In the genomic region with DNA sequence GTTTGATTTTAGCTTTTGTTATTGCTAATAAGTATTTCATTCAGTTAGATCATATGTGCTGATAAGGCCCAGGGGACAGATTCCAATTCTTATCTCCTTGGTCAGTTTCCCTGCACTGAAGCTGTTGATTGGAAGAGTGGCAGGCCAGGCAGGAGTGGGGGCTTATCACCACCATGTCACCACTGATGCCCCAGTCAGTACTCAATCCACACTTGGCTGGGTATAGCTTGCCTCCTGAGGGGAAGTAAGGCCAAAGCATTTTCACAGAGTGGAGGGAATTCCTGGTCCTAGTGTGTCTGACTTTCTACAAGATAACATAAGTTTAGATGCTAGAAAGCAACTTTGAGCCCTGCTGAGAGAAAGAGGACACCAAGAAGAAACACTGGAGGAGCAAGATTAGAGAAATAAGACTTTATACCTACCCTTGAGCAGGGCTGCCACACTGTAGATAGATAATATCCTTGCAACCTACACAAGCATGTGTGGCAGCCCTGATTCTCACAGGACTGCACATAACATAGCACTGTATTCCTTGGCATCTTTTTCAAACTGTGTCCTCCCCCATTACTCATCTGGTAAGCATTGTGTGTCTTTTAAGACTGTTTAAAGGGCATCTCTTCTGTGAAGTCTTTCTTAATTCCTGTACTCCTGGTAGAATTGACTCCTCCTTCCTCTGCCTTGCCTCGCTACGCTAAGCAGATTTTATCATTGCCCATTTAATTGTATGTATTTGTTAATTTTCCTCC, we compare ENCODE assay signal across 12 cellular contexts. TPM values are rescaled to one million over a fixed set of nuclear protein-coding genes. Genes with fewer than 3 reads are reported as not detected.
DNase-seq lines count a peak whose midpoint lies in the region; ATAC-seq and TF ChIP-seq lines count a peak whose summit lies in the region.
"Had no signal": no experiment of that assay in that cellular context is flagged by ENCODE, and none has a peak within 500 bp of the region (broad histone marks: within the 10 kb centered on the region; RNA-seq: fewer than 3 reads in every experiment).

No MANE protein-coding gene starts in this region.

- CTCF ChIA-PET in activated CD4-positive, alpha-beta T cell treated with anti-CD3 and anti-CD28 coated beads, Interleukin-2, amount 10 ng/mL, durations not matched to agents 7 days and 5 days (lab: Charles Lee), result interaction anchor here (1.0 to 5.9 kb wide), 11 partner anchors 14 to 283 kb away, joined by 3 to 60 read pairs (median 5); a partner anchor contains a TSS
- CTCF ChIA-PET in activated CD8-positive, alpha-beta T cell treated with anti-CD3 and anti-CD28 coated beads for 36 hours (lab: Charles Lee), result interaction anchor here (1.4 to 9.8 kb wide), 9 partner anchors 15 to 262 kb away, joined by 4 to 274 read pairs (median 12); a partner anchor contains a TSS

- H3K4me1 ChIP-seq in skeletal muscle tissue (ENCODE audit: control insufficient read depth in 3 of 3, insufficient read depth in 3 of 3, low read length in 3 of 3), result peaks cover 34 to 55% (median 54%) of the 10 kb centered on the region in 3 donors

- H3K9me3 Mint-ChIP-seq in activated CD4-positive, alpha-beta T cell treated with anti-CD3 and anti-CD28 coated beads, Interleukin-2, amount 10 ng/mL, durations not matched to agents 7 days and 5 days, result peaks cover 13% of the 10 kb centered on the region
- peaks cover 13% of the 10 kb centered on the region for H3K9me3 Mint-ChIP-seq in activated CD8-positive, alpha-beta T cell treated with anti-CD3 and anti-CD28 coated beads for 36 hours

- H3K4me3 Mint-ChIP-seq in activated CD4-positive, alpha-beta T cell treated with anti-CD3 and anti-CD28 coated beads, Interleukin-2, amount 10 ng/mL, durations not matched to agents 7 days and 5 days, result peak overlapping the region; percentile 87
- H3K4me3 Mint-ChIP-seq in activated CD8-positive, alpha-beta T cell treated with anti-CD3 and anti-CD28 coated beads for 36 hours, result peak overlapping the region; percentile 93

- no peak overlapping the region for H3K4me3 ChIP-seq in foreskin fibroblast (ENCODE audit: low read depth in 1 of 2, low read length in 2 of 2)
- H3K4me3 ChIP-seq in skeletal muscle tissue (ENCODE audit: low read length in 3 of 3), result peak overlapping the region in 1 of 3 donors; percentile 16
- H3K4me3 ChIP-seq: SK-N-MC had no signal

- POLR2A ChIA-PET in activated CD4-positive, alpha-beta T cell treated with anti-CD3 and anti-CD28 coated beads, Interleukin-2, amount 10 ng/mL, durations not matched to agents 7 days and 5 days (lab: Charles Lee), result interaction anchor here (1.0 kb wide), 1 partner anchor 16 kb away, joined by 3 read pairs; no protein-coding TSS in a partner anchor
- POLR2A ChIA-PET in activated CD8-positive, alpha-beta T cell treated with anti-CD3 and anti-CD28 coated beads for 36 hours (lab: Charles Lee), result interaction anchor here (0.7 to 9.2 kb wide), 10 partner anchors 14 to 255 kb away, joined by 3 to 86 read pairs (median 6); a partner anchor contains a TSS

- H3K9ac ChIP-seq in skeletal muscle tissue (ENCODE audit: low read depth in 1 of 3, low read length in 3 of 3), result peak overlapping the region in 2 of 3 donors; percentile 44 to 70

- H3K27ac ChIP-seq in skeletal muscle tissue (ENCODE audit: low read depth, low read length), result peak overlapping the region; percentile 80
- H3K27ac ChIP-seq: SK-N-MC had no signal

- H3K27me3 Mint-ChIP-seq in activated CD4-positive, alpha-beta T cell treated with anti-CD3 and anti-CD28 coated beads, Interleukin-2, amount 10 ng/mL, durations not matched to agents 7 days and 5 days, result no peaks in the 10 kb centered on the region
- no peaks in the 10 kb centered on the region for H3K27me3 Mint-ChIP-seq in activated CD8-positive, alpha-beta T cell treated with anti-CD3 and anti-CD28 coated beads for 36 hours

- H3K9me3 ChIP-seq in skeletal muscle tissue (ENCODE audit: control insufficient read depth in 3 of 3, low read length in 3 of 3), result no peaks in the 10 kb centered on the region

- no peak for ATAC-seq in activated CD8-positive, alpha-beta T cell treated with anti-CD3 and anti-CD28 coated beads for 36 hours

- DNase-seq in activated CD4-positive, alpha-beta T cell treated with anti-CD3 and anti-CD28 coated beads, Interleukin-2, amount 10 ng/mL, durations not matched to agents 7 days and 5 days, result no peak
- DNase-seq in activated CD4-positive, alpha-beta T cell treated with anti-CD3 and anti-CD28 coated beads for 1 hour, result no peak
- no peak for DNase-seq in activated CD8-positive, alpha-beta T cell treated with anti-CD3 and anti-CD28 coated beads for 36 hours
- DNase-seq in foreskin fibroblast, result peak; percentile 51 to 78
- no peak for DNase-seq in HuH-7 (ENCODE audit: low spot score)
- DNase-seq in HCEC 1CT, result no peak
- no peak for DNase-seq in Kasumi-1 (lab: John Stamatoyannopoulos, UW)
- DNase-seq: ACHN, glutamatergic neuron, NCI-H2171 had no signal

- TF ChIP-seq CTCF in activated CD8-positive, alpha-beta T cell treated with anti-CD3 and anti-CD28 coated beads for 36 hours (IDR thresholded peaks at IDR 0.05), result no peak
- TF ChIP-seq CTCF in foreskin fibroblast (IDR thresholded peaks at IDR 0.05; ENCODE audit: low read depth, low read length), result no peak

- peaks cover 65% of the 10 kb centered on the region for H3K4me1 Mint-ChIP-seq in activated CD4-positive, alpha-beta T cell treated with anti-CD3 and anti-CD28 coated beads, Interleukin-2, amount 10 ng/mL, durations not matched to agents 7 days and 5 days
- peaks cover 78% of the 10 kb centered on the region for H3K4me1 Mint-ChIP-seq in activated CD8-positive, alpha-beta T cell treated with anti-CD3 and anti-CD28 coated beads for 36 hours (ENCODE audit: low read depth)

- intact Hi-C loops in activated CD8-positive, alpha-beta T cell treated with anti-CD3 and anti-CD28 coated beads for 36 hours (cut with micrococcal nuclease), result loop anchor here (5.0 kb wide), 2 partner anchors 93 to 223 kb away; a partner anchor contains a TSS

- no peaks in the 10 kb centered on the region for H3K27me3 ChIP-seq in skeletal muscle tissue (ENCODE audit: control insufficient read depth in 3 of 3, insufficient read depth in 3 of 3, low read length in 3 of 3)

- H3K36me3 ChIP-seq in skeletal muscle tissue (ENCODE audit: control insufficient read depth in 3 of 3, insufficient read depth in 3 of 3, low read length in 3 of 3), result no peaks in the 10 kb centered on the region

- peak overlapping the region; percentile 96 for H3K27ac Mint-ChIP-seq in activated CD4-positive, alpha-beta T cell treated with anti-CD3 and anti-CD28 coated beads, Interleukin-2, amount 10 ng/mL, durations not matched to agents 7 days and 5 days
- peak overlapping the region; percentile 98 for H3K27ac Mint-ChIP-seq in activated CD8-positive, alpha-beta T cell treated with anti-CD3 and anti-CD28 coated beads for 36 hours

- H3K36me3 Mint-ChIP-seq in activated CD4-positive, alpha-beta T cell treated with anti-CD3 and anti-CD28 coated beads, Interleukin-2, amount 10 ng/mL, durations not matched to agents 7 days and 5 days (ENCODE audit: low read depth), result peaks cover 81% of the 10 kb centered on the region
- peaks cover 82% of the 10 kb centered on the region for H3K36me3 Mint-ChIP-seq in activated CD8-positive, alpha-beta T cell treated with anti-CD3 and anti-CD28 coated beads for 36 hours (ENCODE audit: low read depth)

RNA-seq across cellular contexts. Expression of a gene that starts 24.3 kb away (rescaled TPM):
- 10 to 100 TPM; 64.0 to 70.4 TPM for total RNA-seq in activated CD4-positive, alpha-beta T cell treated with anti-CD3 and anti-CD28 coated beads, Interleukin-2, amount 10 ng/mL, durations not matched to agents 7 days and 5 days
- total RNA-seq in activated CD8-positive, alpha-beta T cell treated with anti-CD3 and anti-CD28 coated beads for 36 hours, result 10 to 100 TPM; 37.0 to 38.8 TPM
- 26.6 TPM for total RNA-seq in skeletal muscle tissue

RNA-seq across cellular contexts. Expression of a gene that starts 24.6 kb away (rescaled TPM):
- total RNA-seq in activated CD4-positive, alpha-beta T cell treated with anti-CD3 and anti-CD28 coated beads, Interleukin-2, amount 10 ng/mL, durations not matched to agents 7 days and 5 days, result 10 to 100 TPM; 12.6 to 14.4 TPM
- 10 to 100 TPM; 18.2 to 19.9 TPM for total RNA-seq in activated CD8-positive, alpha-beta T cell treated with anti-CD3 and anti-CD28 coated beads for 36 hours
- total RNA-seq in skeletal muscle tissue, result 17.7 TPM

Comparison
In these comparisons a context has a peak if more than half of its experiments do, and no peak if none do; other contexts are left out.
1. DNase-seq: peak in foreskin fibroblast (2 of 2); none in activated CD4-positive, alpha-beta T cell treated with anti-CD3 and anti-CD28 coated beads, Interleukin-2, amount 10 ng/mL, durations not matched to agents 7 days and 5 days (single experiment), activated CD4-positive, alpha-beta T cell treated with anti-CD3 and anti-CD28 coated beads for 1 hour (single experiment), activated CD8-positive, alpha-beta T cell treated with anti-CD3 and anti-CD28 coated beads for 36 hours (single experiment), HuH-7 (single experiment), HCEC 1CT (single experiment) and Kasumi-1 (0 of 2).